8 cellular contexts compared by ENCODE assay signal in genomic region chr22:37525073-37525745, GRCh38. TPM values are rescaled to one million over a fixed set of nuclear protein-coding genes. Genes with fewer than 3 reads are reported as not detected.
DNase-seq lines count a peak whose midpoint lies in the region; ATAC-seq and TF ChIP-seq lines count a peak whose summit lies in the region.
"Had no signal": no experiment of that assay in that cellular context is flagged by ENCODE, and none has a peak within 500 bp of the region (broad histone marks: within the 10 kb centered on the region; RNA-seq: fewer than 3 reads in every experiment).

No MANE protein-coding gene starts in this region.

- no peaks in the 10 kb centered on the region for H3K9me3 Mint-ChIP-seq in natural killer cell
- H3K9me3 Mint-ChIP-seq: activated T-helper 2 cell treated with anti-CD3 and anti-CD28 coated beads, Interferon-gamma antibody, Interleukin-2, Interleukin-4, amounts not matched to agents 10 μg/mL and 5 μg/mL and 100 μg/mL, durations not matched to agents 14 hours and 24 hours and 36 hours had no signal

- peaks cover 11 to 22% of the 10 kb centered on the region in 2 donors for H3K27me3 Mint-ChIP-seq in natural killer cell (ENCODE audit: low read depth in 2 of 2)

- no peak for ATAC-seq in natural killer cell

- H3K27ac Mint-ChIP-seq in natural killer cell: no peak overlapping the region
- H3K27ac Mint-ChIP-seq: activated T-helper 2 cell treated with anti-CD3 and anti-CD28 coated beads, Interferon-gamma antibody, Interleukin-2, Interleukin-4, amounts not matched to agents 10 μg/mL and 5 μg/mL and 100 μg/mL, durations not matched to agents 14 hours and 24 hours and 36 hours had no signal

- no peaks in the 10 kb centered on the region for H3K36me3 Mint-ChIP-seq in natural killer cell

- DNase-seq in EL (peak; percentile 96), M059J (ENCODE audit: low read depth) (peak; percentile 91), cardiac fibroblast (ENCODE audit: low read depth in 2 of 2) (peak; percentile 74 to 83), non-pigmented ciliary epithelial cell (ENCODE audit: low read depth) (peak; percentile 55), NCI-H2081 (lab: John Stamatoyannopoulos, UW) (no peak), natural killer cell (no peak), DMS153 treated with DMSO at 0.1 percent for 48 hours (lab: John Stamatoyannopoulos, UW; ENCODE audit: unreplicated experiment) (no peak)

- intact Hi-C loops in natural killer cell (cut with micrococcal nuclease): no loop called here

- H3K4me3 ChIP-seq in cardiac fibroblast (replicated peaks in 1 of 2; ENCODE audit: low read depth in 2 of 2, low read length in 2 of 2): no peak overlapping the region

- H3K4me1 Mint-ChIP-seq in natural killer cell: no peaks in the 10 kb centered on the region

- no peak overlapping the region for H3K4me3 Mint-ChIP-seq in natural killer cell

- TF ChIP-seq CTCF in cardiac fibroblast (IDR thresholded peaks at IDR 0.05; ENCODE audit: low read depth, low read length): no peak
- no peak for TF ChIP-seq CTCF in natural killer cell (IDR thresholded peaks at IDR 0.05)

RNA-seq across cellular contexts. Expression of gene CARD10, which starts 6.0 kb away (rescaled TPM):
- total RNA-seq in M059J (2014; rRNA removed; shearing (Covaris generic)): 8.3 and 10.6 TPM in 2 replicates
- total RNA-seq in natural killer cell: under 1 TPM; 0.09 to 0.16 (median 0.10) TPM
- total RNA-seq: activated T-helper 2 cell treated with anti-CD3 and anti-CD28 coated beads, Interferon-gamma antibody, Interleukin-2, Interleukin-4, amounts not matched to agents 10 μg/mL and 5 μg/mL and 100 μg/mL, durations not matched to agents 14 hours and 24 hours and 36 hours had no signal

RNA-seq across cellular contexts. Expression of gene CDC42EP1, which starts 35.1 kb away (rescaled TPM):
- 44.3 and 51.7 TPM in 2 replicates for total RNA-seq in M059J (2014; rRNA removed; shearing (Covaris generic))
- under 1 TPM in 2 of 3 donors, not detected in 1; 0.27 to 0.78 TPM for total RNA-seq in natural killer cell

RNA-seq across cellular contexts. Expression of gene MFNG, which starts 39.0 kb away (rescaled TPM):
- total RNA-seq in M059J (2014; rRNA removed; shearing (Covaris generic)): 0.07 TPM in 1 of 2 replicates, not detected in the other
- 100 to 1,000 TPM in 2 of 3 donors, 10 to 100 TPM in 1; 75.3 to 111 (median 110) TPM for total RNA-seq in natural killer cell

RNA-seq across cellular contexts. Expression of gene LGALS2, which starts 54.7 kb away (rescaled TPM):
- not detected in 2 replicates for total RNA-seq in M059J (2014; rRNA removed; shearing (Covaris generic))
- 1 to 10 TPM; 1.4 to 3.4 (median 2.6) TPM for total RNA-seq in natural killer cell
- total RNA-seq: activated T-helper 2 cell treated with anti-CD3 and anti-CD28 coated beads, Interferon-gamma antibody, Interleukin-2, Interleukin-4, amounts not matched to agents 10 μg/mL and 5 μg/mL and 100 μg/mL, durations not matched to agents 14 hours and 24 hours and 36 hours had no signal

Comparison
In these comparisons a context has a peak if more than half of its experiments do, and no peak if none do; other contexts are left out.
1. DNase-seq: peak in EL (single experiment), M059J (single experiment), cardiac fibroblast (2 of 2) and non-pigmented ciliary epithelial cell (single experiment); none in NCI-H2081 (0 of 2), natural killer cell (single experiment) and DMS153 treated with DMSO at 0.1 percent for 48 hours (single experiment).
2. RNA of gene CDC42EP1, which starts 35.1 kb away (total RNA-seq): 44.3 to 51.7 TPM in M059J; 0.27 to 0.78 TPM in natural killer cell; every median in the first group is over 10 times any median in the second.
3. RNA of gene MFNG, which starts 39.0 kb away (total RNA-seq): 75.3 to 111 TPM in natural killer cell; 0.07 TPM in M059J; every median in the first group is over 10 times any median in the second.